ENCODE assay signal across 14 cellular contexts in the genomic region with DNA sequence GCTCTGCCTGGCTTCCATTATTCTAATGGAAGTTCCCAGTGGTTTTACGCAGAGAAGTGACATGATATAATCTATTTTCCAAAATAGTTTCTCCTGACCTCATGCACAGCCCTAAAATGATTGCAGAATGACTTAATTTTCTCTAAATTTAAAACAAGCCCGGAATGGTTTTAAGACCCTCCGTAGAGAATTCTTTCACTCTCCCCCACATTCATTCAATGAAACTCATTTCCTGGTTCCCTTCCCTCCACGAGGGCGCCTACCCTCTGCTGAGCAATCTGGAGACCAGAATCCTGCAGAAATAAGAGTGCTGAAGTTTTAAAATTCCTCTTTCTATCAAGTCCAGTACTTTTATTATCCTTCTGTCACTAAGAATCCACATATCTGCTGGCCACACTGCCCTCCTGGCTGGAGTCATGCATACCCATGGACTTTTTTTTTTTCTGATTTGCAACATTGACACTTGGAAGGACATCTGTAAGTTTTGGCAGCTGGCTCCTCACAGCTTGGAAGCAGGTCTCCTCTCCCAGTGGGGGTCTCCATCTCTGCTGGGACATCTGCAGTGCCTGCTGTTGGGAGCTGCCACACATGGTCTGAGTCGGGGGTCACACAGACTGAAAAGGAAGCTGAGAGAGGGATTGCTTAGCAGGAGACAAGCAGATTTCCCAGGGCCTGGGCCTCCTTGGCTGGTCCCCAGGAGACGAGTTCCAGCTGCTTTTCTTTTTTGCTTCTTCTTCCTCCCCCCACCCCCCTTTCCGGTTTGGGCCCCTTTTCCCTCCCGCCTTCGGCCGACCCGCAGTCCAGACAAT.
DNase-seq lines count a peak whose midpoint lies in the region; ATAC-seq and TF ChIP-seq lines count a peak whose summit lies in the region.
"Had no signal": no experiment of that assay in that cellular context is flagged by ENCODE, and none has a peak within 500 bp of the region (broad histone marks: within the 10 kb centered on the region; RNA-seq: fewer than 3 reads in every experiment).

No MANE protein-coding gene starts in this region.

- H3K27ac ChIP-seq in sigmoid colon = peak overlapping the region in 1 of 4 donors; percentile 51
- H3K27ac ChIP-seq in CD4-positive, alpha-beta memory T cell (ENCODE audit: low read depth, low read length) = no peak overlapping the region

- TF ChIP-seq CTCF in brain (conservative IDR thresholded peaks at IDR 0.05) (no peak), sigmoid colon (IDR thresholded peaks at IDR 0.05) (no peak)

- DNase-seq in GM04504 (ENCODE audit: low read depth) = peak; percentile 73
- peak; percentile 56 for DNase-seq in hepatic stellate cell (ENCODE audit: low spot score)
- peak; percentile 78 for DNase-seq in sigmoid colon
- no peak for DNase-seq in CD4-positive, alpha-beta memory T cell
- DNase-seq: activated CD4-positive, alpha-beta T cell treated with anti-CD3 and anti-CD28 coated beads for 36 hours; activated effector memory CD4-positive, alpha-beta T cell treated with Interleukin-2 at 50 U/mL for 16 hours; CD4-positive, CD25-positive, alpha-beta regulatory T cell; hypothalamus; NCI-H1417 treated with DMSO at 0.1 percent for 48 hours had no signal

- H3K27me3 Mint-ChIP-seq in brain = peaks cover 4% of the 10 kb centered on the region
- peaks cover 3% of the 10 kb centered on the region in 2 donors for H3K27me3 Mint-ChIP-seq in CD4-positive, alpha-beta memory T cell
- H3K27me3 Mint-ChIP-seq: activated CD4-positive, alpha-beta T cell treated with anti-CD3 and anti-CD28 coated beads for 36 hours had no signal

- TF ChIP-seq EP300 in sigmoid colon (IDR thresholded peaks at IDR 0.05) = no peak

- peaks cover 0 to 6% (median 0%) of the 10 kb centered on the region in 4 donors for H3K9me3 ChIP-seq in sigmoid colon
- H3K9me3 ChIP-seq in CD4-positive, alpha-beta memory T cell (ENCODE audit: control insufficient read depth in 1 of 2, low read length in 2 of 2) = no peaks in the 10 kb centered on the region

- H3K9me3 Mint-ChIP-seq in brain = peaks cover 28 to 41% (median 33%) of the 10 kb centered on the region in 5 experiments
- peaks cover 3 to 25% (median 20%) of the 10 kb centered on the region in 8 donors for H3K9me3 Mint-ChIP-seq in CD4-positive, alpha-beta memory T cell

- CTCF ChIA-PET in CD4-positive, alpha-beta memory T cell (lab: Charles Lee; ENCODE audit: partially characterized antibody) = no interaction called here

- no peak overlapping the region for H3K4me3 Mint-ChIP-seq in brain
- no peak overlapping the region for H3K4me3 Mint-ChIP-seq in CD4-positive, alpha-beta memory T cell
- H3K4me3 Mint-ChIP-seq: activated CD4-positive, alpha-beta T cell treated with anti-CD3 and anti-CD28 coated beads for 36 hours; CD4-positive, CD25-positive, alpha-beta regulatory T cell; dendritic cell treated with granulocyte-macrophage colony-stimulating factor and Interleukin-4, amounts not matched to agents 40 ng/mL and 50 ng/mL, for 4 days had no signal

- H3K4me1 Mint-ChIP-seq in brain = peaks cover 14% of the 10 kb centered on the region
- no peaks in the 10 kb centered on the region for H3K4me1 Mint-ChIP-seq in CD4-positive, alpha-beta memory T cell
- H3K4me1 Mint-ChIP-seq: activated CD4-positive, alpha-beta T cell treated with anti-CD3 and anti-CD28 coated beads for 36 hours; CD4-positive, CD25-positive, alpha-beta regulatory T cell had no signal

- WGBS in sigmoid colon, 2 donors = 59 to 78% methylated on average over 12 of the region's 12 CpGs

- H3K36me3 Mint-ChIP-seq in brain = peaks cover 13% of the 10 kb centered on the region
- H3K36me3 Mint-ChIP-seq in CD4-positive, alpha-beta memory T cell = no peaks in the 10 kb centered on the region
- H3K36me3 Mint-ChIP-seq: CD4-positive, CD25-positive, alpha-beta regulatory T cell had no signal

- no peak overlapping the region for H3K4me3 ChIP-seq in sigmoid colon
- no peak overlapping the region for H3K4me3 ChIP-seq in CD4-positive, alpha-beta memory T cell (ENCODE audit: low read length in 2 of 2)

- no peaks in the 10 kb centered on the region for H3K27me3 ChIP-seq in sigmoid colon
- H3K27me3 ChIP-seq in CD4-positive, alpha-beta memory T cell (ENCODE audit: insufficient read depth, low read length) = no peaks in the 10 kb centered on the region

- H3K27ac Mint-ChIP-seq in brain = peak overlapping the region in 3 of 5 experiments; percentile 25 to 84 (median 61)
- H3K27ac Mint-ChIP-seq in CD4-positive, alpha-beta memory T cell = no peak overlapping the region
- H3K27ac Mint-ChIP-seq: activated CD4-positive, alpha-beta T cell treated with anti-CD3 and anti-CD28 coated beads for 36 hours; CD4-positive, CD25-positive, alpha-beta regulatory T cell; dendritic cell treated with granulocyte-macrophage colony-stimulating factor and Interleukin-4, amounts not matched to agents 40 ng/mL and 50 ng/mL, for 4 days had no signal

- POLR2A ChIA-PET in CD4-positive, alpha-beta memory T cell (lab: Charles Lee; ENCODE audit: partially characterized antibody) = no interaction called here

- no peak for TF ChIP-seq POLR2A in sigmoid colon (IDR thresholded peaks at IDR 0.05)

- no peaks in the 10 kb centered on the region for H3K36me3 ChIP-seq in sigmoid colon
- H3K36me3 ChIP-seq in CD4-positive, alpha-beta memory T cell (ENCODE audit: insufficient read depth, low read length) = no peaks in the 10 kb centered on the region

- ATAC-seq in HG03095 (IDR thresholded peaks at IDR 0.05; ENCODE audit: unreplicated experiment) = no peak
- no peak for ATAC-seq in HG03025 (IDR thresholded peaks at IDR 0.05; ENCODE audit: low FRiP score, unreplicated experiment)
- no peak for ATAC-seq in GM21360 (IDR thresholded peaks at IDR 0.05; ENCODE audit: unreplicated experiment)
- ATAC-seq: activated CD4-positive, alpha-beta T cell treated with anti-CD3 and anti-CD28 coated beads for 36 hours had no signal

- no peaks in the 10 kb centered on the region for H3K4me1 ChIP-seq in sigmoid colon
- no peaks in the 10 kb centered on the region for H3K4me1 ChIP-seq in CD4-positive, alpha-beta memory T cell (ENCODE audit: insufficient read depth, low read length)

- intact Hi-C loops in sigmoid colon (cut with DNase I) = no loop called here
- intact Hi-C loops in CD4-positive, alpha-beta memory T cell (cut with micrococcal nuclease) = no loop called here

Comparison
In these comparisons a context has a peak if more than half of its experiments do, and no peak if none do; other contexts are left out.
1. DNase-seq: peak in GM04504 (single experiment), hepatic stellate cell (single experiment) and sigmoid colon (single experiment); none in CD4-positive, alpha-beta memory T cell (0 of 5).
2. H3K27ac Mint-ChIP-seq: peak in brain (3 of 5); none in CD4-positive, alpha-beta memory T cell (0 of 7).